In genomic region chr2:235493775-235494715, GRCh38 we compare ENCODE assay signal across 8 cellular contexts. TPM values are rescaled to one million over a fixed set of nuclear protein-coding genes. Genes with fewer than 3 reads are reported as not detected.
DNase-seq lines count a peak whose midpoint lies in the region; ATAC-seq and TF ChIP-seq lines count a peak whose summit lies in the region.

AGAP1 (plus strand) TSS chr2:235494043.

- no peak within 1 kb of the TSS for H3K23ac ChIP-seq in H9 (ENCODE audit: insufficient read length, low read depth, low read length)

- no peak within 1 kb of the TSS for H2BK5ac ChIP-seq in H9 (ENCODE audit: insufficient read length, low read length)

- no CpG with 5 or more reads among the region's 156 CpGs for WGBS in H9 (ENCODE audit: extremely low coverage, insufficient read length, low lambda C conversion rate)
- 0% methylated on average over 58 to 156 of the region's 156 CpGs for WGBS in aorta, 2 donors

- H2AFZ ChIP-seq in H9 (ENCODE audit: low read length): peak within 1 kb of the TSS; percentile 7

- no peaks in the 10 kb centered on the region for H3K36me3 ChIP-seq in aorta (ENCODE audit: control insufficient read depth in 1 of 2, insufficient read depth in 2 of 2, low read length in 1 of 2)

- peak within 1 kb of the TSS; percentile 90 to 94 for H3K4me3 Mint-ChIP-seq in H9
- peak within 1 kb of the TSS; percentile 91 to 92 for H3K4me3 Mint-ChIP-seq in activated T-cell treated with anti-CD3 and anti-CD28 coated beads, Interleukin-2, amount 50 U/mL, for 72 hours
- H3K4me3 Mint-ChIP-seq in natural killer cell: peak within 1 kb of the TSS; percentile 84

- peak within 1 kb of the TSS; percentile 85 to 96 for H3K4me3 ChIP-seq in aorta (ENCODE audit: low read length in 2 of 2)

- H3K27ac Mint-ChIP-seq in H9 (peak within 1 kb of the TSS in 1 of 3 experiments; percentile 95; a peak in 2 of 7 replicates), natural killer cell (no peak within 1 kb of the TSS)
- H3K27ac Mint-ChIP-seq in activated T-cell treated with anti-CD3 and anti-CD28 coated beads, Interleukin-2, amount 50 U/mL, for 72 hours: no peak within 1 kb of the TSS

- no peak within 1 kb of the TSS for H2BK120ac ChIP-seq in H9 (ENCODE audit: low read depth, low read length, poor library complexity, severe bottlenecking)

- H4K8ac ChIP-seq in H9 (replicated peaks; ENCODE audit: insufficient read length, low read depth, low read length): no peak within 1 kb of the TSS

- H3K36me3 Mint-ChIP-seq in H9 (ENCODE audit: insufficient read depth in 1 of 3, low read depth in 3 of 3): peaks cover 0 to 4% (median 0%) of the 10 kb centered on the region in 3 experiments; a peak in 2 of 7 replicates
- peaks cover 3 to 7% of the 10 kb centered on the region in 2 donors for H3K36me3 Mint-ChIP-seq in activated T-cell treated with anti-CD3 and anti-CD28 coated beads, Interleukin-2, amount 50 U/mL, for 72 hours (ENCODE audit: insufficient read depth in 2 of 2)
- no peaks in the 10 kb centered on the region for H3K36me3 Mint-ChIP-seq in natural killer cell

- H3K56ac ChIP-seq in H9 (ENCODE audit: insufficient read length, low read depth, low read length): no peak within 1 kb of the TSS

- H4K5ac ChIP-seq in H9 (ENCODE audit: insufficient read length, low read depth, low read length): no peak within 1 kb of the TSS

- peaks cover 5% of the 10 kb centered on the region for H4K20me1 ChIP-seq in H9 (ENCODE audit: control insufficient read depth, insufficient read depth, insufficient read length)

- no peak within 1 kb of the TSS for H3K4ac ChIP-seq in H9 (ENCODE audit: low read depth, low read length)

- H3T11ph ChIP-seq in H9 (ENCODE audit: low read length): no peak within 1 kb of the TSS

- peak within 1 kb of the TSS; percentile 62 for H3K9ac ChIP-seq in H9 (ENCODE audit: extremely low read depth, insufficient read length, low read length)

- H4K91ac ChIP-seq in H9 (ENCODE audit: insufficient read length, low read depth, low read length): no peak within 1 kb of the TSS

- H3K27me3 ChIP-seq in H9 (ENCODE audit: insufficient read depth, low read length) (no peaks in the 10 kb centered on the region), aorta (ENCODE audit: control insufficient read depth in 1 of 2, insufficient read depth in 2 of 2, low read length in 1 of 2) (no peaks in the 10 kb centered on the region)

- no peak within 1 kb of the TSS for H3K27ac ChIP-seq in H9 (ENCODE audit: insufficient read length, low read depth, low read length)
- no peak within 1 kb of the TSS for H3K27ac ChIP-seq in aorta (ENCODE audit: low read depth in 1 of 2, low read length in 2 of 2)

- peak; percentile 53 to 60 for ATAC-seq in activated T-cell treated with anti-CD3 and anti-CD28 coated beads, Interleukin-2, amount 50 U/mL, for 72 hours (replicated peaks in 1 of 2)
- ATAC-seq in natural killer cell (peak in 1 of 3 donors; percentile 48), aorta (ENCODE audit: low FRiP score) (peak; percentile 90), GM18867 (IDR thresholded peaks at IDR 0.05; ENCODE audit: unreplicated experiment) (no peak)

- no peak within 1 kb of the TSS for H2BK15ac ChIP-seq in H9 (ENCODE audit: low read depth, low read length)

- H3K9me3 Mint-ChIP-seq in H9 (peaks cover 2 to 13% of the 10 kb centered on the region in 2 experiments; a peak in 3 of 5 replicates), natural killer cell (no peaks in the 10 kb centered on the region)
- no peaks in the 10 kb centered on the region for H3K9me3 Mint-ChIP-seq in activated T-cell treated with anti-CD3 and anti-CD28 coated beads, Interleukin-2, amount 50 U/mL, for 72 hours

- H2BK20ac ChIP-seq in H9 (ENCODE audit: low read depth, low read length, poor library complexity, severe bottlenecking): no peak within 1 kb of the TSS

- H3K4me2 ChIP-seq in H9 (ENCODE audit: insufficient read depth, insufficient read length, low read length): peak within 1 kb of the TSS; percentile 77

- in situ Hi-C loops in Caki2 (cut with HindIII; ENCODE audit: low pct_unique_long_range_greater_than_20kb, low sequenced_read_pairs): no loop called here

- H3K27me3 Mint-ChIP-seq in H9 (ENCODE audit: low read depth) (peaks cover 34% of the 10 kb centered on the region), natural killer cell (ENCODE audit: low read depth in 2 of 2) (peaks cover 42 to 54% of the 10 kb centered on the region in 2 donors)
- H3K27me3 Mint-ChIP-seq in activated T-cell treated with anti-CD3 and anti-CD28 coated beads, Interleukin-2, amount 50 U/mL, for 72 hours (ENCODE audit: low read depth): peaks cover 67% of the 10 kb centered on the region

- H2BK12ac ChIP-seq in H9 (ENCODE audit: insufficient read length, low read depth, low read length): no peak within 1 kb of the TSS

- no peak within 1 kb of the TSS for H2AK5ac ChIP-seq in H9 (ENCODE audit: insufficient read length, low read length)

- no peak within 1 kb of the TSS for H3K18ac ChIP-seq in H9 (ENCODE audit: insufficient read length, low read depth, low read length)

- peaks cover 43 to 45% of the 10 kb centered on the region in 2 experiments for H3K4me1 Mint-ChIP-seq in H9
- peaks cover 5% of the 10 kb centered on the region for H3K4me1 Mint-ChIP-seq in activated T-cell treated with anti-CD3 and anti-CD28 coated beads, Interleukin-2, amount 50 U/mL, for 72 hours (ENCODE audit: low read depth)
- H3K4me1 Mint-ChIP-seq in natural killer cell: peaks cover 4 to 12% of the 10 kb centered on the region in 2 donors

- intact Hi-C loops in natural killer cell (cut with micrococcal nuclease) (no loop called here), aorta (cut with DNase I) (no loop called here)

- H3K4me1 ChIP-seq in H9 (ENCODE audit: insufficient read depth, low read length) (no peaks in the 10 kb centered on the region; the same call in 1 of the 2 replicates), aorta (ENCODE audit: control insufficient read depth in 1 of 2, insufficient read depth in 2 of 2, low read length in 2 of 2) (no peaks in the 10 kb centered on the region)

- no peaks in the 10 kb centered on the region for H3K9me3 ChIP-seq in H9 (ENCODE audit: control insufficient read depth, low read depth, low read length)
- no peaks in the 10 kb centered on the region for H3K9me3 ChIP-seq in aorta (ENCODE audit: control insufficient read depth, low read length)

- no peaks in the 10 kb centered on the region for H3K79me1 ChIP-seq in H9 (ENCODE audit: insufficient read depth, low read depth, low read length, poor library complexity, severe bottlenecking)

- peak; percentile 66 for DNase-seq in Caki2 (ENCODE audit: low read depth)
- peak; percentile 88 for DNase-seq in H9
- DNase-seq in NCI-H2227 (lab: John Stamatoyannopoulos, UW; ENCODE audit: unreplicated experiment): peak; percentile 94
- peak; percentile 19 to 36 for DNase-seq in activated T-cell treated with anti-CD3 and anti-CD28 coated beads, Interleukin-2, amount 50 U/mL, for 72 hours
- peak; percentile 74 for DNase-seq in foreskin melanocyte
- DNase-seq in natural killer cell: no peak
- DNase-seq in aorta: peak; percentile 92 to 95

- peaks cover 17% of the 10 kb centered on the region; the same call in 1 of the 2 replicates for H3K79me2 ChIP-seq in H9 (ENCODE audit: insufficient read depth, low read length)

- H3K23me2 ChIP-seq in H9 (ENCODE audit: insufficient read length, low read depth, low read length, poor library complexity, severe bottlenecking): peaks cover 20% of the 10 kb centered on the region

- TF ChIP-seq CTCF in H9 (conservative IDR thresholded peaks at IDR 0.05): no peak
- no peak for TF ChIP-seq CTCF in natural killer cell (IDR thresholded peaks at IDR 0.05)

- H3K14ac ChIP-seq in H9 (ENCODE audit: insufficient read depth, low read length): peak within 1 kb of the TSS; percentile 62

RNA-seq across cellular contexts. Expression of gene AGAP1, which starts in this region (rescaled TPM):
- total RNA-seq in Caki2 (2014; rRNA removed; shearing (Covaris generic); ENCODE audit: low replicate concordance): 5.0 and 5.3 TPM in 2 replicates
- 24.8 and 25.8 TPM in 2 replicates for total RNA-seq in H9 (2021)
- 1 to 10 TPM in 1 of 2 donors, under 1 TPM in 1; 0.74 to 2.9 TPM for total RNA-seq in activated T-cell treated with anti-CD3 and anti-CD28 coated beads, Interleukin-2, amount 50 U/mL, for 72 hours
- 10 to 100 TPM; 42.0 to 56.4 (median 45.7) TPM for total RNA-seq in natural killer cell
- 10 to 100 TPM; 16.8 to 32.7 TPM for total RNA-seq in aorta
- 1 to 10 TPM; 3.0 to 8.6 TPM for polyA plus RNA-seq in aorta
